In genomic region chr6:136961848-136962247, GRCh38 we compare ENCODE assay signal across 33 cellular contexts. TPM values are rescaled to one million over a fixed set of nuclear protein-coding genes. Genes with fewer than 3 reads are reported as not detected.
DNase-seq lines count a peak whose midpoint lies in the region; ATAC-seq, FAIRE-seq and TF ChIP-seq lines count a peak whose summit lies in the region.
"Had no signal": no experiment of that assay in that cellular context is flagged by ENCODE, and none has a peak within 500 bp of the region (broad histone marks: within the 10 kb centered on the region; RNA-seq: fewer than 3 reads in every experiment).

No MANE protein-coding gene starts in this region.

- H3K9ac ChIP-seq in astrocyte (ENCODE audit: low read length) (no peak overlapping the region), trophoblast cell (ENCODE audit: low read length) (no peak overlapping the region)

- H3K27me3 ChIP-seq in cardiac muscle cell (no peaks in the 10 kb centered on the region), heart right ventricle (peaks cover 0 to 9% (median 0%) of the 10 kb centered on the region in 7 donors), astrocyte (ENCODE audit: insufficient read depth, low read length) (no peaks in the 10 kb centered on the region), trophoblast cell (ENCODE audit: insufficient read depth, low read length) (no peaks in the 10 kb centered on the region)
- H3K27me3 ChIP-seq: ascending aorta, right atrium auricular region, testis, vagina had no signal

- H2AFZ ChIP-seq in astrocyte (ENCODE audit: low read depth, low read length) (no peak overlapping the region), trophoblast cell (ENCODE audit: insufficient read depth, low read length, poor library complexity) (no peak overlapping the region)

- no peak overlapping the region for H3K23ac ChIP-seq in trophoblast cell (ENCODE audit: low read length)

- no peak overlapping the region for H3K4me2 ChIP-seq in astrocyte (ENCODE audit: low read length)
- H3K4me2 ChIP-seq in trophoblast cell (ENCODE audit: low read length), result no peak overlapping the region
- H3K4me2 ChIP-seq: A549 had no signal

- no peak overlapping the region for H4K8ac ChIP-seq in trophoblast cell (ENCODE audit: low read depth, low read length)

- H3K14ac ChIP-seq in trophoblast cell (ENCODE audit: low read length), result peak overlapping the region; percentile 48

- H3K36me3 ChIP-seq in cardiac muscle cell (no peaks in the 10 kb centered on the region), heart right ventricle (no peaks in the 10 kb centered on the region), astrocyte (ENCODE audit: insufficient read depth, low read length) (no peaks in the 10 kb centered on the region), trophoblast cell (ENCODE audit: control insufficient read depth in 1 of 2, insufficient read depth in 2 of 2, low read length in 2 of 2) (no peaks in the 10 kb centered on the region)
- H3K36me3 ChIP-seq: ascending aorta, right atrium auricular region, vagina had no signal

- peak overlapping the region; percentile 31 for H3K27ac Mint-ChIP-seq in astrocyte (ENCODE audit: unreplicated experiment)
- H3K27ac Mint-ChIP-seq: activated B cell treated with CpG ODN at 0.5 μM for 24 hours; activated naive CD8-positive, alpha-beta T cell; activated T-helper 2 cell treated with anti-CD3 and anti-CD28 coated beads, Interferon-gamma antibody, Interleukin-2, Interleukin-4, amounts not matched to agents 10 μg/mL and 5 μg/mL and 100 μg/mL, durations not matched to agents 14 hours and 24 hours and 36 hours; mesothelial cell of epicardium; natural killer cell had no signal

- no peak for ATAC-seq in heart right ventricle
- ATAC-seq in HG02840 (IDR thresholded peaks at IDR 0.05; ENCODE audit: low FRiP score, unreplicated experiment), result no peak
- ATAC-seq in GM19467 (IDR thresholded peaks at IDR 0.05; ENCODE audit: unreplicated experiment), result no peak
- ATAC-seq: A549, natural killer cell had no signal

- intact Hi-C loops in heart right ventricle (cut with DNase I), result loop anchor here in 2 of 10 donors (5.0 to 10.0 kb wide), 2 partner anchors 120 to 683 kb away; no protein-coding TSS in a partner anchor

- H4K12ac ChIP-seq in trophoblast cell (ENCODE audit: low read depth, low read length), result no peak overlapping the region

- H3K4me3 ChIP-seq in cardiac muscle cell (no peak overlapping the region), heart right ventricle (no peak overlapping the region), astrocyte (ENCODE audit: insufficient read depth, low read depth, low read length) (no peak overlapping the region), trophoblast cell (ENCODE audit: low read depth, low read length) (no peak overlapping the region)
- H3K4me3 ChIP-seq: A549, ascending aorta, dorsolateral prefrontal cortex, right atrium auricular region, testis, vagina had no signal

- peaks cover 21% of the 10 kb centered on the region for H3K79me1 ChIP-seq in trophoblast cell (ENCODE audit: low read length)

- peaks cover 4% of the 10 kb centered on the region for H3K27me3 Mint-ChIP-seq in astrocyte (ENCODE audit: low read depth, unreplicated experiment)

- peak overlapping the region; percentile 93 for H3K27ac ChIP-seq in cardiac muscle cell
- H3K27ac ChIP-seq in heart right ventricle, result peak overlapping the region in 4 of 10 donors; percentile 25 to 79 (median 70)
- H3K27ac ChIP-seq in astrocyte (ENCODE audit: low read depth, low read length), result no peak overlapping the region
- no peak overlapping the region for H3K27ac ChIP-seq in trophoblast cell (ENCODE audit: low read depth, low read length)
- H3K27ac ChIP-seq: A549, ascending aorta, dorsolateral prefrontal cortex, testis, vagina had no signal

- no peak overlapping the region for H4K91ac ChIP-seq in trophoblast cell (ENCODE audit: low read depth, low read length)

- peaks cover 57% of the 10 kb centered on the region for H3K4me1 ChIP-seq in cardiac muscle cell (ENCODE audit: low read depth)
- H3K4me1 ChIP-seq in heart right ventricle, result peaks cover 3 to 32% (median 10%) of the 10 kb centered on the region in 9 donors
- H3K4me1 ChIP-seq in astrocyte (ENCODE audit: insufficient read depth, low read length), result no peaks in the 10 kb centered on the region
- H3K4me1 ChIP-seq in trophoblast cell (ENCODE audit: control insufficient read depth in 1 of 2, insufficient read depth in 2 of 2, low read length in 2 of 2), result peaks cover 10 to 20% of the 10 kb centered on the region in 2 experiments
- H3K4me1 ChIP-seq: A549, ascending aorta, testis, vagina had no signal

- no peak overlapping the region for H2BK120ac ChIP-seq in trophoblast cell (ENCODE audit: insufficient read depth, low read length, poor library complexity)

- H3K4me1 Mint-ChIP-seq in astrocyte (ENCODE audit: low read depth, unreplicated experiment), result peaks cover 6% of the 10 kb centered on the region

- TF ChIP-seq CTCF in cardiac muscle cell (IDR thresholded peaks at IDR 0.05; ENCODE audit: low read depth, low read length) (no peak), heart right ventricle (IDR thresholded peaks at IDR 0.05) (no peak), astrocyte (IDR thresholded peaks at IDR 0.05; ENCODE audit: insufficient read depth, low read depth, low read length) (no peak)

- no peaks in the 10 kb centered on the region for H4K20me1 ChIP-seq in astrocyte (ENCODE audit: insufficient read depth, low read length)

- DNase-seq in cardiac muscle cell (ENCODE audit: low read depth in 1 of 2, low spot score in 1 of 2), result no peak
- no peak for DNase-seq in heart right ventricle
- peak; percentile 80 for DNase-seq in NCI-H345 (lab: John Stamatoyannopoulos, UW)
- DNase-seq in astrocyte (ENCODE audit: low read depth), result no peak
- DNase-seq in trophoblast cell, result no peak
- DNase-seq in effector CD8-positive, alpha-beta T cell (lab: John Stamatoyannopoulos, UW), result no peak
- DNase-seq: activated B cell treated with CpG ODN at 0.5 μM for 24 hours; activated CD4-positive, alpha-beta T cell treated with anti-CD3 and anti-CD28 coated beads, Interleukin-2, amount 50 U/mL, for 48 hours; activated CD8-positive, alpha-beta memory T cell treated with anti-CD3 and anti-CD28 coated beads, Interleukin-2, amount 50 U/mL, for 48 hours; Caco-2; dorsolateral prefrontal cortex; EL; HCEC 1CT; natural killer cell; NCI-H1048; NCI-H82; stimulated activated naive CD4-positive, alpha-beta T cell treated with Interleukin-2 at 50 U/mL for 16 hours; T-helper 9 cell; testis had no signal

- H3K4ac ChIP-seq in trophoblast cell (ENCODE audit: low read depth, low read length), result no peak overlapping the region

- H3K79me2 ChIP-seq in astrocyte (ENCODE audit: insufficient read depth, low read length) (no peaks in the 10 kb centered on the region), trophoblast cell (ENCODE audit: control insufficient read depth, insufficient read depth, low read length, poor library complexity) (no peaks in the 10 kb centered on the region)

- no peak overlapping the region for H3K18ac ChIP-seq in trophoblast cell (ENCODE audit: low read length)

- no peak overlapping the region for H2BK12ac ChIP-seq in trophoblast cell (ENCODE audit: low read length)

- no peak overlapping the region for H3K4me3 Mint-ChIP-seq in astrocyte (ENCODE audit: unreplicated experiment)
- H3K4me3 Mint-ChIP-seq: activated B cell treated with CpG ODN at 0.5 μM for 24 hours; activated naive CD8-positive, alpha-beta T cell; mesothelial cell of epicardium; natural killer cell had no signal

- H3K36me3 Mint-ChIP-seq in astrocyte (ENCODE audit: low read depth, unreplicated experiment), result no peaks in the 10 kb centered on the region
- H3K36me3 Mint-ChIP-seq: activated naive CD8-positive, alpha-beta T cell; mesothelial cell of epicardium; natural killer cell had no signal

- H3K9me3 Mint-ChIP-seq in astrocyte (ENCODE audit: unreplicated experiment), result no peaks in the 10 kb centered on the region
- H3K9me3 Mint-ChIP-seq: activated B cell treated with CpG ODN at 0.5 μM for 24 hours; activated T-helper 2 cell treated with anti-CD3 and anti-CD28 coated beads, Interferon-gamma antibody, Interleukin-2, Interleukin-4, amounts not matched to agents 10 μg/mL and 5 μg/mL and 100 μg/mL, durations not matched to agents 14 hours and 24 hours and 36 hours; mesothelial cell of epicardium; natural killer cell had no signal

- no peak overlapping the region for H2BK5ac ChIP-seq in trophoblast cell (ENCODE audit: low read depth, low read length, poor library complexity)

- no peaks in the 10 kb centered on the region for H3K9me3 ChIP-seq in cardiac muscle cell (ENCODE audit: low read depth)
- H3K9me3 ChIP-seq in heart right ventricle, result no peaks in the 10 kb centered on the region
- H3K9me3 ChIP-seq in astrocyte (ENCODE audit: insufficient read depth, low read depth, low read length), result no peaks in the 10 kb centered on the region
- H3K9me3 ChIP-seq in trophoblast cell (ENCODE audit: insufficient read depth, low read depth, low read length), result no peaks in the 10 kb centered on the region
- H3K9me3 ChIP-seq: A549, ascending aorta, Caco-2, right atrium auricular region, testis, vagina had no signal

- no peak overlapping the region for H2AK5ac ChIP-seq in trophoblast cell (ENCODE audit: low read length)

- no peak for FAIRE-seq in astrocyte (lab: Jason Lieb, UNC)
- FAIRE-seq: A549, GM12892 had no signal

- WGBS in heart right ventricle, 2 donors, result 67 to 75% methylated on average over 5 of the region's 5 CpGs
- WGBS in trophoblast cell (ENCODE audit: extremely low coverage, insufficient coverage, insufficient read length), result no CpG with 5 or more reads among the region's 5 CpGs

RNA-seq across cellular contexts. Expression of gene SLC35D3, which starts 39.7 kb away (rescaled TPM):
- total RNA-seq in cardiac muscle cell, result 0.74 and 2.4 TPM in 2 replicates
- 1.3 and 3.8 TPM in 2 replicates for polyA plus RNA-seq in cardiac muscle cell
- not detected for total RNA-seq in heart right ventricle
- under 1 TPM in 1 of 2 donors, not detected in 1; 0.04 TPM for polyA plus RNA-seq in heart right ventricle
- total RNA-seq in astrocyte, result not detected in 2 replicates
- not detected in 2 replicates for polyA plus RNA-seq in trophoblast cell (2013)
- total RNA-seq: activated B cell treated with CpG ODN at 0.5 μM for 24 hours; activated T-helper 2 cell treated with anti-CD3 and anti-CD28 coated beads, Interferon-gamma antibody, Interleukin-2, Interleukin-4, amounts not matched to agents 10 μg/mL and 5 μg/mL and 100 μg/mL, durations not matched to agents 14 hours and 24 hours and 36 hours; ascending aorta; epithelial cell of proximal tubule; LHCN-M2; mesothelial cell of epicardium; osteocyte; right atrium auricular region; testis; vagina had no signal
- polyA plus RNA-seq: A549, BJ had no signal
